28 cellular contexts compared by ENCODE assay signal in the genomic region with DNA sequence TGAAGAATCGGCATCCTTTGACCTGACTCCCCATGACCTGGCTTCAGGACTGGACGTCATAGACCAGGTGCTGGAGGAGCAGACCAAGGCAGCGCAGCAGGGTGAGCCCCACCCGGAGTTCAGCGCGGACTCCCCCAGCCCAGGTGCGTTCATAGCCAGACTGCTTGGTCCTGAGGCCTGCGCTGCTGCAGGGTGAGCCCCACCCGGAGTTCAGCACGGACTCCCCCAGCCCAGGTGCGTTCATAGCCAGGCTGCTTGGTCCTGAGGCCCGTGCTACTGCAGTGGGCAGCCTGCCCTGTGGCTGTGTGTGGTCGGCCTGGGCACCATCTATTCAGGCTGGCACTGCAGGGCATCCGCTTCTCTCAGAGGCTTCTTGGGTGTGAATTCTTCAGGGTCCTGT. TPM values are rescaled to one million over a fixed set of nuclear protein-coding genes. Genes with fewer than 3 reads are reported as not detected.
"Had no signal": no experiment of that assay in that cellular context is flagged by ENCODE, and none has a peak within 500 bp of the region (broad histone marks: within the 10 kb centered on the region; RNA-seq: fewer than 3 reads in every experiment).

No MANE protein-coding gene starts in this region.

- H3K9me3 ChIP-seq: colonic mucosa, esophagus squamous epithelium, heart right ventricle, left lung, sigmoid colon, testis, tibial artery had no signal

- H3K4me1 ChIP-seq: colonic mucosa, esophagus squamous epithelium, heart right ventricle, left lung, parathyroid adenoma, sigmoid colon, testis, tibial artery had no signal

- H3K27ac Mint-ChIP-seq: naive thymus-derived CD4-positive, alpha-beta T cell; nephron; progenitor cell of endocrine pancreas; stimulated activated memory B cell treated with anti-CD40 and anti-IgM and Interleukin-4, amounts not matched to agents 10 μg/mL and 1 μg/mL and 100 μg/mL, for 72 hours; type B pancreatic cell had no signal

- H3K27ac ChIP-seq: colonic mucosa, esophagus squamous epithelium, heart right ventricle, left lung, parathyroid adenoma, sigmoid colon, testis, tibial artery had no signal

- H3K27me3 ChIP-seq: colonic mucosa, esophagus squamous epithelium, heart right ventricle, left lung, sigmoid colon, testis, tibial artery had no signal

- H3K4me3 ChIP-seq: colonic mucosa, esophagus squamous epithelium, heart right ventricle, left lung, sigmoid colon, testis, tibial artery had no signal

- H3K4me3 Mint-ChIP-seq: naive thymus-derived CD4-positive, alpha-beta T cell; nephron; stimulated activated memory B cell treated with anti-CD40 and anti-IgM and Interleukin-4, amounts not matched to agents 10 μg/mL and 1 μg/mL and 100 μg/mL, for 72 hours; type B pancreatic cell had no signal

- H3K4me1 Mint-ChIP-seq: nephron; stimulated activated memory B cell treated with anti-CD40 and anti-IgM and Interleukin-4, amounts not matched to agents 10 μg/mL and 1 μg/mL and 100 μg/mL, for 72 hours had no signal

- DNase-seq: colonic mucosa; dermis blood vessel endothelial cell; effector memory CD4-positive, alpha-beta T cell; esophagus squamous epithelium; foreskin melanocyte; glutamatergic neuron; heart right ventricle; hippocampal formation; left cardiac atrium; mammary epithelial cell; mesendoderm; midbrain; naive thymus-derived CD4-positive, alpha-beta T cell; occipital lobe; sigmoid colon; stimulated activated CD4-positive, alpha-beta T cell treated with anti-CD3 and anti-CD28 coated beads, Interleukin-2, amount 100 ng/mL, for 24 hours; stimulated activated CD4-positive, alpha-beta T cell treated with anti-CD3 and anti-CD28 coated beads, Interleukin-4, amount 100 ng/mL, for 24 hours; stimulated activated naive CD8-positive, alpha-beta T cell treated with anti-CD3 and anti-CD28 coated beads, Interleukin-15, Interleukin-2, amounts not matched to agents 100 U/mL and 50 U/mL, for 24 hours; substantia nigra; testis; tibial artery had no signal

- H3K9me3 Mint-ChIP-seq: naive thymus-derived CD4-positive, alpha-beta T cell; nephron; stimulated activated memory B cell treated with anti-CD40 and anti-IgM and Interleukin-4, amounts not matched to agents 10 μg/mL and 1 μg/mL and 100 μg/mL, for 72 hours; type B pancreatic cell had no signal

- H3K27me3 Mint-ChIP-seq: naive thymus-derived CD4-positive, alpha-beta T cell; progenitor cell of endocrine pancreas; stimulated activated memory B cell treated with anti-CD40 and anti-IgM and Interleukin-4, amounts not matched to agents 10 μg/mL and 1 μg/mL and 100 μg/mL, for 72 hours; type B pancreatic cell had no signal

- H3K36me3 ChIP-seq: colonic mucosa had no signal

- ATAC-seq: heart right ventricle; left cardiac atrium; left lung; naive thymus-derived CD4-positive, alpha-beta T cell; stimulated activated memory B cell treated with anti-CD40 and anti-IgM and Interleukin-4, amounts not matched to agents 10 μg/mL and 1 μg/mL and 100 μg/mL, for 72 hours; stimulated activated naive CD8-positive, alpha-beta T cell treated with anti-CD3 and anti-CD28 coated beads, Interleukin-15, Interleukin-2, amounts not matched to agents 100 U/mL and 50 U/mL, for 24 hours had no signal

RNA-seq across cellular contexts. Expression of a gene that starts 22.5 kb away (rescaled TPM):
- total RNA-seq: occipital lobe, progenitor cell of endocrine pancreas, skeletal muscle tissue had no signal
